12 cellular contexts compared by ENCODE assay signal in the genomic region with DNA sequence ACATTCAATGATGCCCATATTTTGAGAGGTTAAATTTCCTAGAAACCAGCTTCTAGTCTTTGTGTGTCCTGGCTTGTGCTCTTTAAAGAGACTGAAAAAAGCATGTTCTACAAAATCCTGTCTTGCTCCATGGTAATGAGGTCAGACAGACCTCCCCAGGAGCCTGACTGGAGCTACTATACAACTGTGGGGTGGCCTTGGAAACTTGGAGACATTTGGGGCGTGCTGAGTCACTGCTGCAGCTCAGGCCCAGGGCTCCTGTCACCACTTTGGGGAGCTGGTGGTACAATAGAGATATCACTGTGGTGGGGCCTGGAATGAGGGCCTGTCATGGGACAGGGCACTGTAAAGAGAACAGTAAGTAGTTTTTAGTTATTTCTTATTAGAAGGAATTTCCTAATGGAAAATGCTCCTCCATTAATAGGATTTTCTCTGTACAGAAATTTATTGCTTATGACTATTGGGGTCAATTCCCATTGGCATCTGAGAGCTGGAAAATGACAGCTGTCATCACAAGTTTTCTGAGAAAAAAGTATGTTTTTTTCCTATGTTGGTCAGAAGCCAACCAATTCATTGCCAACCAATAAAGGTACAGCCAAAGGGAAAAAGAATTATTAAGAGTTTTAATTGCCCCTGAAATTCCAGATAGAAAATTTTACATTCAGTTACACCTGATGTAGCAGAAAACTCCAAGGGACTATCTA.
DNase-seq lines count a peak whose midpoint lies in the region; ATAC-seq and TF ChIP-seq lines count a peak whose summit lies in the region.
"Had no signal": no experiment of that assay in that cellular context is flagged by ENCODE, and none has a peak within 500 bp of the region (broad histone marks: within the 10 kb centered on the region; RNA-seq: fewer than 3 reads in every experiment).

No MANE protein-coding gene starts in this region.

- no peaks in the 10 kb centered on the region for H3K36me3 Mint-ChIP-seq in activated T-cell treated with anti-CD3 and anti-CD28 coated beads, Interleukin-2, amount 50 U/mL, for 24 hours (ENCODE audit: low read depth)

- H3K27ac ChIP-seq in brain microvascular endothelial cell: peak overlapping the region; percentile 77
- H3K27ac ChIP-seq: ascending aorta had no signal

- no peak for TF ChIP-seq POLR2A in lower leg skin (IDR thresholded peaks at IDR 0.05)

- H3K4me1 Mint-ChIP-seq in activated T-cell treated with anti-CD3 and anti-CD28 coated beads, Interleukin-2, amount 50 U/mL, for 24 hours (ENCODE audit: low read depth): no peaks in the 10 kb centered on the region

- ATAC-seq in GM21786 (IDR thresholded peaks at IDR 0.05; ENCODE audit: unreplicated experiment): no peak

- intact Hi-C loops in lower leg skin (cut with DNase I; ENCODE audit: low total_unique reads): no loop called here

- no peaks in the 10 kb centered on the region for H3K36me3 ChIP-seq in brain microvascular endothelial cell (replicated peaks)
- H3K36me3 ChIP-seq: ascending aorta had no signal

- TF ChIP-seq CTCF in brain microvascular endothelial cell (IDR thresholded peaks at IDR 0.05; ENCODE audit: low read depth, low read length, missing control alignments) (no peak), lower leg skin (IDR thresholded peaks at IDR 0.05) (no peak)

- no peak overlapping the region for H3K4me3 ChIP-seq in brain microvascular endothelial cell (ENCODE audit: low read depth, low read length)
- H3K4me3 ChIP-seq in lower leg skin (ENCODE audit: low read depth, poor library complexity, severe bottlenecking): no peak overlapping the region
- H3K4me3 ChIP-seq: ascending aorta, skin epidermis had no signal

- H3K9me3 Mint-ChIP-seq in activated T-cell treated with anti-CD3 and anti-CD28 coated beads, Interleukin-2, amount 50 U/mL, for 24 hours: no peaks in the 10 kb centered on the region

- peak; percentile 39 for DNase-seq in HT1080 (ENCODE audit: low read depth)
- peak; percentile 68 for DNase-seq in brain microvascular endothelial cell
- peak in 28 of 51 donors; percentile 4 to 69 (median 30) for DNase-seq in hypothalamus (lab: John Stamatoyannopoulos, UW)
- DNase-seq in stromal cell of bone marrow (ENCODE audit: low read depth): peak; percentile 36
- DNase-seq in activated T-cell treated with anti-CD3 and anti-CD28 coated beads, Interleukin-2, amount 50 U/mL, for 24 hours: no peak
- DNase-seq in lower leg skin (ENCODE audit: low spot score in 2 of 2): no peak
- DNase-seq in NCI-H1092 (lab: John Stamatoyannopoulos, UW): no peak
- DNase-seq: activated CD4-positive, CD25-positive, alpha-beta regulatory T cell treated with anti-CD3 and anti-CD28 coated beads, Interleukin-2, amount 50 U/mL, for 72 hours; stimulated activated naive CD4-positive, alpha-beta T cell treated with Interleukin-2 at 50 U/mL for 16 hours had no signal

- H3K27me3 Mint-ChIP-seq in activated T-cell treated with anti-CD3 and anti-CD28 coated beads, Interleukin-2, amount 50 U/mL, for 24 hours: peaks cover 17% of the 10 kb centered on the region

- H3K27ac Mint-ChIP-seq in activated T-cell treated with anti-CD3 and anti-CD28 coated beads, Interleukin-2, amount 50 U/mL, for 24 hours: no peak overlapping the region

- H3K27me3 ChIP-seq in brain microvascular endothelial cell (replicated peaks): no peaks in the 10 kb centered on the region
- H3K27me3 ChIP-seq: ascending aorta had no signal

- WGBS in lower leg skin, 2 donors: 82 to 86% methylated on average over 1 of the region's 1 CpG

- in situ Hi-C loops in brain microvascular endothelial cell (cut with HindIII; ENCODE audit: low pct_ligation_motif_present, low sequenced_read_pairs): no loop called here

- no peak overlapping the region for H3K4me3 Mint-ChIP-seq in activated T-cell treated with anti-CD3 and anti-CD28 coated beads, Interleukin-2, amount 50 U/mL, for 24 hours

Comparison
In these comparisons a context has a peak if more than half of its experiments do, and no peak if none do; other contexts are left out.
1. DNase-seq: peak in HT1080 (single experiment), brain microvascular endothelial cell (single experiment), hypothalamus (28 of 51) and stromal cell of bone marrow (single experiment); none in activated T-cell treated with anti-CD3 and anti-CD28 coated beads, Interleukin-2, amount 50 U/mL, for 24 hours (single experiment), lower leg skin (0 of 2) and NCI-H1092 (single experiment).